In the genomic region with DNA sequence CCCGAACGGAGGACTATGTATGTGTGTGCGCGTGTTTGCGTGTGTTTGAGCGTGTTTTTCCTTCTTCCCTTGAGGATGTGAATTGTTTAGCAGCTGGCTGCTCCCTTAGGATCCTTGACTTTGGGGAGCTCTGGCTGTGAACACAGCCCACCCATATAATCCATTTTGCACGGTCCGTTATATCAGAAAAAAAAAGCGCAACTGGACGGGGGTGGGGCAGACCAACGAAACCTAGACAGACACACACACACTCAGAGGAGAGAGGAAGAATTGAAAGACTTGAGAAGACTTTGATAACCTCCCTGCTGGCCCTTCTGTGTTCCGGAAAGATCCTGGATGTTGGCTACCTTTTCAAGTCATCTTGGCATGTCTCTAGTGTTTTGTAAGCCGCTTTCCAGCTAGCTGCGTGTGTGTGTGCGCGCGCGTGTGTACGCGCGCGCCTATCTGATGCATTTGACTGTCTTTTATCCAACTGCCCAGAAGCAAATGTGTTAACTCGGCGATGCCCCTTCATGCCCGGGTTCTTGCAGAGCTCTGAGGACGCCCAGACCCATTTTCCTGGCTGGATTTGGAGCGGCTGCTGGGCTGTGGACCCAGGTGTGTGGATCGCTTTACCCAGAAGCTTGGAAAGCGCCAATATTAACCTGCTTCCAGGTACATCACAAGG, we compare ENCODE assay signal across 8 cellular contexts. TPM values are rescaled to one million over a fixed set of nuclear protein-coding genes. Genes with fewer than 3 reads are reported as not detected.
A peak's percentile ranks its signal among the peaks of the same experiment; 100 is the strongest.
DNase-seq lines count a peak whose midpoint lies in the region; ATAC-seq and TF ChIP-seq lines count a peak whose summit lies in the region.

No MANE protein-coding gene starts in this region.

- no peaks in the 10 kb centered on the region for H3K36me3 Mint-ChIP-seq in naive B cell

- no peaks in the 10 kb centered on the region for H3K36me3 ChIP-seq in H7 (replicated peaks; ENCODE audit: control insufficient read depth, insufficient read depth, low read length)

- peak overlapping the region; percentile 60 for H3K4me3 ChIP-seq in H7 (ENCODE audit: insufficient read depth, low read depth, low read length)
- H3K4me3 ChIP-seq in dorsolateral prefrontal cortex = peak overlapping the region; percentile 47 to 81 (median 65)

- intact Hi-C loops in dorsolateral prefrontal cortex (cut with DNase I) = no loop called here

- H3K27me3 Mint-ChIP-seq in naive B cell = peaks cover 66 to 84% (median 78%) of the 10 kb centered on the region in 3 donors

- no peak for TF ChIP-seq CTCF in dorsolateral prefrontal cortex (IDR thresholded peaks at IDR 0.05 in 54 of 56, conservative IDR thresholded peaks at IDR 0.05 in 2 of 56; ENCODE audit: low read depth in 1 of 56, partially characterized antibody in 56 of 56)

- peak overlapping the region in 7 of 8 donors; percentile 42 to 84 (median 80) for H3K4me3 Mint-ChIP-seq in naive B cell

- no peak overlapping the region for H3K27ac Mint-ChIP-seq in naive B cell

- DNase-seq in H7 = peak; percentile 23
- peak; percentile 13 for DNase-seq in NCI-H460 (ENCODE audit: extremely low read depth, low read depth)
- DNase-seq in dorsolateral prefrontal cortex = peak in 4 of 10 donors; percentile 5 to 34 (median 23)
- no peak for DNase-seq in naive B cell

- peak overlapping the region in 58 of 59 donors; percentile 22 to 93 (median 84) for H3K27ac ChIP-seq in dorsolateral prefrontal cortex

- peaks cover 30% of the 10 kb centered on the region for H3K27me3 ChIP-seq in H7 (ENCODE audit: control insufficient read depth, insufficient read depth, low read length)
- peaks cover 0 to 90% (median 19%) of the 10 kb centered on the region in 45 donors for H3K27me3 ChIP-seq in dorsolateral prefrontal cortex

- peaks cover 0 to 1% (median 0%) of the 10 kb centered on the region in 7 donors for H3K9me3 Mint-ChIP-seq in naive B cell

- ATAC-seq in naive B cell (ENCODE audit: low read depth in 2 of 2) (peak in 1 of 2 donors; percentile 9), HG02885 (IDR thresholded peaks at IDR 0.05; ENCODE audit: poor library complexity, unreplicated experiment) (no peak), HG02973 (IDR thresholded peaks at IDR 0.05; ENCODE audit: unreplicated experiment) (no peak), GM19035 (IDR thresholded peaks at IDR 0.05; ENCODE audit: unreplicated experiment) (no peak), HG03095 (IDR thresholded peaks at IDR 0.05; ENCODE audit: unreplicated experiment) (no peak)

- H3K4me1 Mint-ChIP-seq in naive B cell = peaks cover 14 to 53% (median 24%) of the 10 kb centered on the region in 3 donors

RNA-seq across cellular contexts. Expression of gene LRFN5, which starts 0.6 kb away (rescaled TPM):
- total RNA-seq in H7 (2014; rRNA removed; shearing (Covaris generic)) = 5.4 and 7.5 TPM in 2 replicates
- 0.84 and 0.95 TPM in 2 replicates for total RNA-seq in NCI-H460 (2014; rRNA removed; shearing (Covaris generic))
- polyA plus RNA-seq in NCI-H460 (2014; cell fraction: nucleus; rRNA removed) = 0.35 and 0.46 TPM in 2 replicates
- 100 to 1,000 TPM in 1 of 120 experiments, 10 to 100 TPM in 119; 16.9 to 115 (median 56.0) TPM for total RNA-seq in dorsolateral prefrontal cortex
- not detected for polyA plus RNA-seq in naive B cell (ENCODE audit: low read depth in 6 of 6)
